22 cellular contexts compared by ENCODE assay signal in genomic region chr3:161239700-161240099, GRCh38. TPM values are rescaled to one million over a fixed set of nuclear protein-coding genes. Genes with fewer than 3 reads are reported as not detected.
DNase-seq lines count a peak whose midpoint lies in the region; ATAC-seq, FAIRE-seq and TF ChIP-seq lines count a peak whose summit lies in the region.
"Had no signal": no experiment of that assay in that cellular context is flagged by ENCODE, and none has a peak within 500 bp of the region (broad histone marks: within the 10 kb centered on the region; RNA-seq: fewer than 3 reads in every experiment).

No MANE protein-coding gene starts in this region.

- no peak for TF ChIP-seq RAD21 in K562 (CRISPR knock-in tag; conservative IDR thresholded peaks at IDR 0.05 in 1 of 2, IDR thresholded peaks at IDR 0.05 in 1 of 2)

- H3K4me2 ChIP-seq in K562 (ENCODE audit: insufficient read depth, low read length), result no peak overlapping the region
- H3K4me2 ChIP-seq: GM23338 had no signal

- no peaks in the 10 kb centered on the region for H3K9me3 ChIP-seq in K562 (replicated peaks; ENCODE audit: control insufficient read depth, insufficient read depth, low read depth, low read length)
- H3K9me3 ChIP-seq: BE2C had no signal

- FAIRE-seq in K562 (lab: Jason Lieb, UNC) (no peak), H54 (lab: Jason Lieb, UNC) (no peak)
- FAIRE-seq: GM19239 had no signal

- H3K9me1 ChIP-seq in K562 (ENCODE audit: control insufficient read depth, insufficient read depth, low read length), result no peaks in the 10 kb centered on the region

- intact Hi-C loops in K562 (cut with micrococcal nuclease), result no loop called here

- no peak overlapping the region for H3K27ac ChIP-seq in K562 (ENCODE audit: extremely low read depth, low read depth, low read length)

- in situ Hi-C loops in K562 (cut with MboI), result loop anchor here (25.0 kb wide), 1 partner anchor 1027 kb away; no protein-coding TSS in a partner anchor

- peak overlapping the region; percentile 63 for H3K27ac Mint-ChIP-seq in stimulated activated effector memory CD8-positive, alpha-beta T cell treated with anti-CD3 and anti-CD28 coated beads, Interleukin-12 subunit alpha, Interleukin-12 subunit beta, amount 100 ng/mL, for 72 hours
- H3K27ac Mint-ChIP-seq: CD4-positive, CD25-positive, alpha-beta regulatory T cell; CD8-positive, alpha-beta memory T cell; GM23338 had no signal

- no peaks in the 10 kb centered on the region for H3K9me3 Mint-ChIP-seq in stimulated activated effector memory CD8-positive, alpha-beta T cell treated with anti-CD3 and anti-CD28 coated beads, Interleukin-12 subunit alpha, Interleukin-12 subunit beta, amount 100 ng/mL, for 72 hours
- H3K9me3 Mint-ChIP-seq: CD4-positive, CD25-positive, alpha-beta regulatory T cell; CD8-positive, alpha-beta memory T cell; GM23338 had no signal

- peaks cover 3% of the 10 kb centered on the region for H3K4me1 Mint-ChIP-seq in stimulated activated effector memory CD8-positive, alpha-beta T cell treated with anti-CD3 and anti-CD28 coated beads, Interleukin-12 subunit alpha, Interleukin-12 subunit beta, amount 100 ng/mL, for 72 hours
- H3K4me1 Mint-ChIP-seq: GM23338 had no signal

- no TSS peak for BruUV-seq in K562 (replicated peaks; lab: Mats Ljungman, UMichigan)

- DNase-seq in EL (peak; percentile 21), HCEC 1CT (peak; percentile 11), K562 (ENCODE audit: extremely low read depth in 1 of 4, low spot score in 3 of 4) (no peak), H54 (ENCODE audit: insufficient read length, low spot score) (no peak)
- DNase-seq in stimulated activated effector memory CD8-positive, alpha-beta T cell treated with anti-CD3 and anti-CD28 coated beads, Interleukin-12 subunit alpha, Interleukin-12 subunit beta, amount 100 ng/mL, for 72 hours (ENCODE audit: low spot score in 2 of 2), result no peak
- DNase-seq: ACHN; BE2C; C1 segment of cervical spinal cord; CD4-positive, CD25-positive, alpha-beta regulatory T cell; CD8-positive, alpha-beta memory T cell; COR-L47; DMS 273 treated with DMSO at 0.1 percent for 48 hours; DMS53; DND-41; GDM1; H7; Karpas-422; KBM-7 had no signal

- peaks cover 30% of the 10 kb centered on the region; the same call in 2 of the 3 replicates for H3K79me2 ChIP-seq in K562 (ENCODE audit: control insufficient read depth, insufficient read depth, low read length)

- CTCF ChIA-PET in K562 (lab: Yijun Ruan, JAX; ENCODE audit: low intra/inter-chr PET ratio), result no interaction called here

- TF ChIP-seq POLR2A in K562 (conservative IDR thresholded peaks at IDR 0.05) (no peak), H54 (IDR thresholded peaks at IDR 0.05; ENCODE audit: low read depth, low read length) (no peak)

- TF ChIP-seq CTCF in K562 (IDR thresholded peaks at IDR 0.05 in 2 of 3, conservative IDR thresholded peaks at IDR 0.05 in 1 of 3; ENCODE audit: insufficient read depth in 2 of 3, low read depth in 1 of 3, low read length in 3 of 3), result no peak

- H3K4me1 ChIP-seq in K562 (replicated peaks in 1 of 2; ENCODE audit: control insufficient read depth in 2 of 2, insufficient read depth in 2 of 2, low read length in 2 of 2), result no peaks in the 10 kb centered on the region
- H3K4me1 ChIP-seq: BE2C had no signal

- peaks cover 96% of the 10 kb centered on the region for H3K36me3 ChIP-seq in K562 (ENCODE audit: control insufficient read depth, insufficient read depth, low read length)

- no peak overlapping the region for H3K4me3 ChIP-seq in K562
- H3K4me3 ChIP-seq: GM23338 had no signal

- no peaks in the 10 kb centered on the region for H3K27me3 ChIP-seq in K562 (ENCODE audit: control insufficient read depth in 2 of 2, insufficient read depth in 2 of 2, low read length in 2 of 2)
- H3K27me3 ChIP-seq: BE2C had no signal

- WGBS in K562 (ENCODE audit: insufficient coverage, low coverage, missing lambda C conversion rate), result 83% methylated on average over 2 of the region's 2 CpGs

- no peak overlapping the region for H2AFZ ChIP-seq in K562 (ENCODE audit: low read depth, low read length)
- H2AFZ ChIP-seq: GM23338 had no signal

- H3K36me3 Mint-ChIP-seq in stimulated activated effector memory CD8-positive, alpha-beta T cell treated with anti-CD3 and anti-CD28 coated beads, Interleukin-12 subunit alpha, Interleukin-12 subunit beta, amount 100 ng/mL, for 72 hours, result no peaks in the 10 kb centered on the region

- no peak overlapping the region for H3K4me3 Mint-ChIP-seq in stimulated activated effector memory CD8-positive, alpha-beta T cell treated with anti-CD3 and anti-CD28 coated beads, Interleukin-12 subunit alpha, Interleukin-12 subunit beta, amount 100 ng/mL, for 72 hours
- H3K4me3 Mint-ChIP-seq: CD4-positive, CD25-positive, alpha-beta regulatory T cell; CD8-positive, alpha-beta memory T cell; GM23338 had no signal

- H4K20me1 ChIP-seq in K562 (replicated peaks; ENCODE audit: control insufficient read depth, insufficient read depth, low read length), result no peaks in the 10 kb centered on the region

- no peak for ATAC-seq in K562
- no peak for ATAC-seq in stimulated activated effector memory CD8-positive, alpha-beta T cell treated with anti-CD3 and anti-CD28 coated beads, Interleukin-12 subunit alpha, Interleukin-12 subunit beta, amount 100 ng/mL, for 72 hours
- no peak for ATAC-seq in GM21619 (IDR thresholded peaks at IDR 0.05; ENCODE audit: unreplicated experiment)
- ATAC-seq in GM18867 (IDR thresholded peaks at IDR 0.05; ENCODE audit: unreplicated experiment), result no peak
- ATAC-seq: GM23338 had no signal

- H3K9ac ChIP-seq in K562 (ENCODE audit: insufficient read depth in 1 of 2, low read depth in 2 of 2, low read length in 2 of 2), result no peak overlapping the region

- TF ChIP-seq EP300 in K562 (IDR thresholded peaks at IDR 0.05; ENCODE audit: low read length), result no peak

- POLR2A ChIA-PET in K562 (lab: Yijun Ruan, JAX), result interaction anchor here (1.0 kb wide), 2 partner anchors 9 to 17 kb away, joined by 5 read pairs; no protein-coding TSS in a partner anchor

RNA-seq across cellular contexts. Expression of gene NMD3, which starts 18.6 kb away (rescaled TPM):
- total RNA-seq in K562 (2011; cell fraction: chromatin; rRNA removed; ENCODE audit: low replicate concordance), result 58.4 and 103 TPM in 2 replicates
- total RNA-seq in K562 (2011; cell fraction: nucleolus; rRNA removed), result 37.9 and 41.5 TPM in 2 replicates
- 45.5 and 54.7 TPM in 2 replicates for total RNA-seq in K562 (2011; cell fraction: nucleoplasm; rRNA removed)
- total RNA-seq in K562 (2014; rRNA removed) (60.3 and 63.5 TPM in 2 replicates), K562 (2014; rRNA removed; fragmentation: Illumina TruSeq; extraction: Trizol) (121 and 133 TPM in 2 replicates), K562 (2015; rRNA removed; fragmentation: Illumina TruSeq; extraction: Trizol) (69.0 and 77.0 TPM in 2 replicates), K562 (2021) (105 and 111 TPM in 2 replicates)
- polyA plus RNA-seq in K562 (2011; rRNA removed) (107 and 129 TPM in 2 replicates), K562 (2014; fragmentation: Illumina TruSeq; extraction: Trizol) (96.9 and 100 TPM in 2 replicates), K562 (2014; fragmentation: Nextera tagmentation; extraction: Ambion mirVana) (100 to 1,000 TPM; 147 to 178 TPM), K562 (2014; rRNA removed) (63.6 and 73.9 TPM in 2 replicates)
- 25.1 and 41.6 TPM in 2 replicates for polyA plus RNA-seq in K562 (2011; cell fraction: cytosol; rRNA removed)
- polyA plus RNA-seq in K562 (2011; cell fraction: nucleus; rRNA removed), result 39.7 and 55.4 TPM in 2 replicates
- 73.3 and 75.3 TPM in 2 replicates for polyA plus RNA-seq in K562 (2012)
- polyA minus RNA-seq in K562 (2011; rRNA and poly(A)+ RNA removed), result 248 and 292 TPM in 2 replicates
- polyA minus RNA-seq in K562 (2011; cell fraction: cytosol; rRNA and poly(A)+ RNA removed), result 69.3 and 87.1 TPM in 2 replicates
- 50.4 and 91.6 TPM in 2 replicates for polyA minus RNA-seq in K562 (2011; cell fraction: nucleus; rRNA and poly(A)+ RNA removed)

Comparison
In these comparisons a context has a peak if more than half of its experiments do, and no peak if none do; other contexts are left out.
1. DNase-seq: peak in EL (single experiment) and HCEC 1CT (single experiment); none in K562 (0 of 4), stimulated activated effector memory CD8-positive, alpha-beta T cell treated with anti-CD3 and anti-CD28 coated beads, Interleukin-12 subunit alpha, Interleukin-12 subunit beta, amount 100 ng/mL, for 72 hours (0 of 2) and H54 (single experiment).